ENCODE assay signal across 7 cellular contexts in the genomic region with DNA sequence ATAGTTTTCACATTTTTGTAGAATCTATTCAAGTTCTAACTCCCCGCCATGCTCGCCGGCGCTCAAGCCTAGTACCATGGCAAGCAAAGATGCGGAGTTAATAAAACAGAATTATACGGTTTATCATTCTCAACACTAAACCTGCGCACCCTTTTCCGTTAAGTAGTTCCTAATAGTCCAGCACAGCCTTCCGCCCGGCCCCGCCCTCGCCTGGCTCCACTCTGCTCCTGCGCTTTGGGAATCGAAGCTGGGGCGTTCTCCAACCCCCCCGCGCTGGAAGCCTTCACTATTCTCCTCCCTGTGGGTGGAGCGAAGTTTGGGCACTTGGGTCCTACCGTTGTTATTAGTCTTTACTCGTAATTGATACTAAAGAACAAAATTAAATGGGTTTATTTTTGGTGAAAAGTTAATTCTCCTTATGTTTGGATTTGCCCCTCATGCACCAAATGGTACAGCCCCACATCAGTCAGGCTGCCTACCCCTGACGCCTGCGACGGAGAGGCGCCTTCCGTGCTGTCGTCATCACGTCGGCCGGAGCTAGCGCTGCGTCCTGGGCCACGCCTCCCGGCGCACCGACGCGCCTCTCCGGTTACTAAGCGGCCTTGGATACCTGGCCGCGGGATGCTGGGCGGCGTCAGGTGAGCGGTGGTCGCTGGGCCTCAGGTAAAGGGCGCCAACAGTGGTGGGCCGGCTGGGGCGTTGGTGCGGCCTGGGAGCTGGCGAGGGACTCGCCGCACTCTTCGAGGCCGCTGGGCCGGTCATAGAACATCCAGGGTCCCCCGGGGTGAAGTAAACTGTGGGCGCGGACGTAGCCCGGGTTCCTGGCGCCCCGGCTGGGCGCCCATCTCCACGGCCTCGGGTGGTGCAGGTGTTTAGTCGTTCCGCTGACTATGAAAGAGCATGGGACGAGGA. TPM values are rescaled to one million over a fixed set of nuclear protein-coding genes. Genes with fewer than 3 reads are reported as not detected.
DNase-seq lines count a peak whose midpoint lies in the region; ATAC-seq and TF ChIP-seq lines count a peak whose summit lies in the region.

TSS of gene IFT52 (plus strand) at position 546 of the 912 bp plus-strand sequence. CDS start 3,762 bp downstream, outside the sequence.

- TF ChIP-seq CTCF in astrocyte of the cerebellum (IDR thresholded peaks at IDR 0.05; ENCODE audit: low read depth, low read length, missing control alignments): no peak

- DNase-seq in NCI-H2029 (lab: John Stamatoyannopoulos, UW) (peak; percentile 93), T-helper 22 cell (ENCODE audit: low read depth) (peak; percentile 79), astrocyte of the cerebellum (ENCODE audit: low read depth) (peak; percentile 79), hepatic stellate cell (ENCODE audit: low spot score) (peak; percentile 90), renal cortical epithelial cell (ENCODE audit: low read depth) (peak; percentile 81)

- in situ Hi-C loops in astrocyte of the cerebellum (cut with HindIII; ENCODE audit: low sequenced_read_pairs): no loop called here

- peak within 1 kb of the TSS; percentile 88 for H3K4me3 ChIP-seq in astrocyte of the cerebellum (ENCODE audit: low read depth, low read length)

- ATAC-seq in GM18502 (IDR thresholded peaks at IDR 0.05; ENCODE audit: poor library complexity, unreplicated experiment) (peak; percentile 99), HG02970 (IDR thresholded peaks at IDR 0.05; ENCODE audit: low FRiP score, unreplicated experiment) (peak; percentile 96)

RNA-seq across cellular contexts. Expression of gene IFT52, which starts in this region (rescaled TPM):
- total RNA-seq in renal cortical epithelial cell: 34.2 and 37.3 TPM in 2 replicates

Comparison
In these comparisons a context has a peak if more than half of its experiments do, and no peak if none do; other contexts are left out.
1. Peak in every context shown above with its lines: DNase-seq, ATAC-seq and H3K4me3 ChIP-seq.